In the genomic region with DNA sequence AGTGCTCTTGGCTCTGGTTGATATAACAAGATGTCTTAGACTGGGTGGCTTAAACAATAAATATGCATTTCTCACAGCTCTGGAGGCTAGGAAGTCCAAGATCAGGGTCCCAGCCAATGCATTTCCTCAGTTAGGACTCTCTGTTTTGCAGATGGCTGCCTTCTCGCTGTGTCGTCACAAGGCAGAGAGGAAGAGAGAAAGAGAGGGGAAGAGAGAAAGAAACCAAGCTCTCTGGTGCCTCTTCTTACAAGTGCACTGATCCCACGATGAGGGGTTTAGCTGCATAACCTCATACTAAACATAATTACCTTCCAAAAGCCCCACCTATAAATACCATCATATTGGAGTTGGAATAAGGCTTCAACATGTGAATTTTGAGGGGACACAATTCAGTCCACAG, we compare ENCODE assay signal across 15 cellular contexts. TPM values are rescaled to one million over a fixed set of nuclear protein-coding genes. Genes with fewer than 3 reads are reported as not detected.
DNase-seq lines count a peak whose midpoint lies in the region; ATAC-seq and TF ChIP-seq lines count a peak whose summit lies in the region.
"Had no signal": no experiment of that assay in that cellular context is flagged by ENCODE, and none has a peak within 500 bp of the region (broad histone marks: within the 10 kb centered on the region; RNA-seq: fewer than 3 reads in every experiment).

No MANE protein-coding gene starts in this region.

- no peaks in the 10 kb centered on the region for H3K36me3 ChIP-seq in transverse colon
- H3K36me3 ChIP-seq: adrenal gland, heart left ventricle, ovary had no signal

- intact Hi-C loops in natural killer cell (cut with micrococcal nuclease), result no loop called here
- intact Hi-C loops in transverse colon (cut with DNase I; ENCODE audit: low total_unique reads), result no loop called here

- in situ Hi-C loops in transverse colon (cut with MboI; ENCODE audit: low pct_ligation_motif_present in 1 of 4, low pct_unique_long_range_greater_than_20kb in 1 of 4, low sequenced_read_pairs in 3 of 4), result no loop called here

- peaks cover 0 to 9% (median 5%) of the 10 kb centered on the region in 4 donors for H3K4me1 ChIP-seq in transverse colon

- peak overlapping the region in 1 of 2 donors; percentile 50 for H3K27ac Mint-ChIP-seq in natural killer cell treated with Interleukin-12 subunit alpha and Interleukin-12 subunit beta and Interleukin-15 and Interleukin-18, amount 100 ng/mL, for 72 hours
- H3K27ac Mint-ChIP-seq in natural killer cell, result no peak overlapping the region
- H3K27ac Mint-ChIP-seq in activated naive CD4-positive, alpha-beta T cell treated with anti-CD3 and anti-CD28 coated beads, Interleukin-2, amount 50 U/mL, for 72 hours, result peak overlapping the region; percentile 92 to 96

- H3K4me3 ChIP-seq in transverse colon, result no peak overlapping the region
- H3K4me3 ChIP-seq: adrenal gland, heart left ventricle, ovary had no signal

- no peaks in the 10 kb centered on the region for H3K9me3 Mint-ChIP-seq in natural killer cell treated with Interleukin-12 subunit alpha and Interleukin-12 subunit beta and Interleukin-15 and Interleukin-18, amount 100 ng/mL, for 72 hours
- no peaks in the 10 kb centered on the region for H3K9me3 Mint-ChIP-seq in natural killer cell
- H3K9me3 Mint-ChIP-seq in activated naive CD4-positive, alpha-beta T cell treated with anti-CD3 and anti-CD28 coated beads, Interleukin-2, amount 50 U/mL, for 72 hours, result no peaks in the 10 kb centered on the region

- H3K27me3 ChIP-seq in transverse colon, result peaks cover 26% of the 10 kb centered on the region
- H3K27me3 ChIP-seq: ovary had no signal

- H3K27me3 Mint-ChIP-seq in natural killer cell treated with Interleukin-12 subunit alpha and Interleukin-12 subunit beta and Interleukin-15 and Interleukin-18, amount 100 ng/mL, for 72 hours, result peaks cover 26 to 32% of the 10 kb centered on the region in 2 donors
- H3K27me3 Mint-ChIP-seq in natural killer cell (ENCODE audit: low read depth in 2 of 2), result peaks cover 20 to 39% of the 10 kb centered on the region in 2 donors

- no peak for DNase-seq in natural killer cell treated with Interleukin-12 subunit alpha and Interleukin-12 subunit beta and Interleukin-15 and Interleukin-18, amount 100 ng/mL, for 72 hours (ENCODE audit: low spot score)
- DNase-seq in natural killer cell (no peak), transverse colon (no peak), anterior cingulate cortex (lab: John Stamatoyannopoulos, UW) (no peak)
- DNase-seq in activated naive CD4-positive, alpha-beta T cell treated with anti-CD3 and anti-CD28 coated beads, Interleukin-2, amount 50 U/mL, for 72 hours (ENCODE audit: low spot score in 2 of 2), result no peak
- no peak for DNase-seq in stimulated activated CD8-positive, alpha-beta memory T cell treated with anti-CD3 and anti-CD28 coated beads, Interleukin-4, amount 100 ng/mL, for 48 hours
- DNase-seq: activated CD4-positive, alpha-beta T cell treated with anti-CD3 and anti-CD28 coated beads, Interleukin-2, amount 50 U/mL, for 4 hours; adrenal gland; heart left ventricle; MV-4-11; NCI-H2107; NCI-H82; ovary had no signal

- TF ChIP-seq POLR2A in transverse colon (IDR thresholded peaks at IDR 0.05), result no peak

- 67% methylated on average over 3 of the region's 3 CpGs; no CpG with 5 or more reads in 1 of the 2 donors for WGBS in transverse colon (ENCODE audit: low coverage in 1 of 2), 2 donors

- TF ChIP-seq CTCF in natural killer cell (IDR thresholded peaks at IDR 0.05) (no peak), transverse colon (IDR thresholded peaks at IDR 0.05) (no peak)

- TF ChIP-seq EP300 in transverse colon (IDR thresholded peaks at IDR 0.05; ENCODE audit: low read depth), result no peak

- ATAC-seq in natural killer cell treated with Interleukin-12 subunit alpha and Interleukin-12 subunit beta and Interleukin-15 and Interleukin-18, amount 100 ng/mL, for 72 hours, result no peak
- ATAC-seq in natural killer cell (no peak), HG03159 (IDR thresholded peaks at IDR 0.05; ENCODE audit: unreplicated experiment) (peak; percentile 20), GM19035 (IDR thresholded peaks at IDR 0.05; ENCODE audit: unreplicated experiment) (no peak)
- ATAC-seq in activated naive CD4-positive, alpha-beta T cell treated with anti-CD3 and anti-CD28 coated beads, Interleukin-2, amount 50 U/mL, for 72 hours, result peak in 1 of 2 donors; percentile 10
- ATAC-seq: heart left ventricle had no signal

- no peaks in the 10 kb centered on the region for H3K9me3 ChIP-seq in transverse colon
- H3K9me3 ChIP-seq: adrenal gland, heart left ventricle, ovary had no signal

- H3K27ac ChIP-seq in transverse colon, result peak overlapping the region; percentile 5 to 38 (median 12)
- H3K27ac ChIP-seq: adrenal gland, ovary had no signal

- no peaks in the 10 kb centered on the region for H3K36me3 Mint-ChIP-seq in natural killer cell treated with Interleukin-12 subunit alpha and Interleukin-12 subunit beta and Interleukin-15 and Interleukin-18, amount 100 ng/mL, for 72 hours
- no peaks in the 10 kb centered on the region for H3K36me3 Mint-ChIP-seq in natural killer cell
- peaks cover 14 to 28% of the 10 kb centered on the region in 2 donors for H3K36me3 Mint-ChIP-seq in activated naive CD4-positive, alpha-beta T cell treated with anti-CD3 and anti-CD28 coated beads, Interleukin-2, amount 50 U/mL, for 72 hours

- H3K4me1 Mint-ChIP-seq in natural killer cell treated with Interleukin-12 subunit alpha and Interleukin-12 subunit beta and Interleukin-15 and Interleukin-18, amount 100 ng/mL, for 72 hours (ENCODE audit: low read depth in 2 of 2), result peaks cover 16 to 40% of the 10 kb centered on the region in 2 donors
- H3K4me1 Mint-ChIP-seq in natural killer cell, result peaks cover 9 to 27% of the 10 kb centered on the region in 2 donors

- H3K4me3 Mint-ChIP-seq in natural killer cell treated with Interleukin-12 subunit alpha and Interleukin-12 subunit beta and Interleukin-15 and Interleukin-18, amount 100 ng/mL, for 72 hours, result peak overlapping the region; percentile 54
- H3K4me3 Mint-ChIP-seq in natural killer cell, result no peak overlapping the region

RNA-seq across cellular contexts. Expression of gene CAMK4, which starts 4.9 kb away (rescaled TPM):
- total RNA-seq in natural killer cell treated with Interleukin-12 subunit alpha and Interleukin-12 subunit beta and Interleukin-15 and Interleukin-18, amount 100 ng/mL, for 72 hours, result 10 to 100 TPM in 1 of 2 donors, 1 to 10 TPM in 1; 5.4 to 16.2 TPM
- total RNA-seq in natural killer cell (1 to 10 TPM in 2 of 3 donors, under 1 TPM in 1; 0.80 to 7.9 (median 7.2) TPM), transverse colon (1 to 10 TPM in 3 of 4 donors, under 1 TPM in 1; 0.75 to 5.6 (median 4.7) TPM)
- 10 to 100 TPM; 39.0 to 51.3 TPM for total RNA-seq in activated naive CD4-positive, alpha-beta T cell treated with anti-CD3 and anti-CD28 coated beads, Interleukin-2, amount 50 U/mL, for 72 hours

Comparison
In these comparisons a context has a peak if more than half of its experiments do, and no peak if none do; other contexts are left out.
1. H3K27ac Mint-ChIP-seq: peak in activated naive CD4-positive, alpha-beta T cell treated with anti-CD3 and anti-CD28 coated beads, Interleukin-2, amount 50 U/mL, for 72 hours (2 of 2); none in natural killer cell (0 of 2).